9 cellular contexts compared by ENCODE assay signal in genomic region chr10:72277996-72278667, GRCh38. TPM values are rescaled to one million over a fixed set of nuclear protein-coding genes. Genes with fewer than 3 reads are reported as not detected.
DNase-seq lines count a peak whose midpoint lies in the region; ATAC-seq and TF ChIP-seq lines count a peak whose summit lies in the region.
"Had no signal": no experiment of that assay in that cellular context is flagged by ENCODE, and none has a peak within 500 bp of the region (broad histone marks: within the 10 kb centered on the region; RNA-seq: fewer than 3 reads in every experiment).

No MANE protein-coding gene starts in this region.

- POLR2A ChIA-PET in activated CD4-positive, alpha-beta T cell treated with anti-CD3 and anti-CD28 coated beads for 36 hours (lab: Charles Lee), result interaction anchor here (0.5 to 6.1 kb wide), 6 partner anchors 13 to 334 kb away, joined by 3 to 48 read pairs (median 14); no protein-coding TSS in a partner anchor
- POLR2A ChIA-PET in activated CD4-positive, alpha-beta memory T cell treated with anti-CD3 and anti-CD28 coated beads, Interleukin-2, amount 10 ng/mL, durations not matched to agents 7 days and 5 days (lab: Charles Lee), result interaction anchor here (0.6 to 7.9 kb wide), 11 partner anchors 9 to 190 kb away, joined by 3 to 225 read pairs (median 7); partner anchors contain the start of genes ASCC1 and SPOCK2

- no peak for ATAC-seq in activated CD4-positive, alpha-beta T cell treated with anti-CD3 and anti-CD28 coated beads for 36 hours
- ATAC-seq in GM21367 (IDR thresholded peaks at IDR 0.05; ENCODE audit: unreplicated experiment), result no peak

- TF ChIP-seq EP300 in stomach (IDR thresholded peaks at IDR 0.05), result no peak

- no peaks in the 10 kb centered on the region for H3K9me3 Mint-ChIP-seq in activated CD4-positive, alpha-beta T cell treated with anti-CD3 and anti-CD28 coated beads for 36 hours (ENCODE audit: low read depth)
- H3K9me3 Mint-ChIP-seq in activated CD4-positive, alpha-beta memory T cell treated with anti-CD3 and anti-CD28 coated beads, Interleukin-2, amount 10 ng/mL, durations not matched to agents 7 days and 5 days, result no peaks in the 10 kb centered on the region

- 90 to 95% (median 94%) methylated on average over 3 of the region's 3 CpGs for WGBS in stomach, 5 donors

- TF ChIP-seq POLR2A in stomach (IDR thresholded peaks at IDR 0.05), result no peak

- H3K27ac Mint-ChIP-seq in activated CD4-positive, alpha-beta T cell treated with anti-CD3 and anti-CD28 coated beads for 36 hours, result peak overlapping the region; percentile 74
- peak overlapping the region; percentile 96 for H3K27ac Mint-ChIP-seq in activated CD4-positive, alpha-beta memory T cell treated with anti-CD3 and anti-CD28 coated beads, Interleukin-2, amount 10 ng/mL, durations not matched to agents 7 days and 5 days

- peak overlapping the region in 4 of 5 donors; percentile 92 to 96 (median 94) for H3K27ac ChIP-seq in stomach

- no peak overlapping the region for H3K4me3 ChIP-seq in foreskin fibroblast (ENCODE audit: low read depth in 1 of 2, low read length in 2 of 2)
- H3K4me3 ChIP-seq in stomach, result no peak overlapping the region

- intact Hi-C loops in activated CD4-positive, alpha-beta T cell treated with anti-CD3 and anti-CD28 coated beads for 36 hours (cut with DNase I, micrococcal nuclease), result no loop called here
- intact Hi-C loops in stomach (cut with DNase I; ENCODE audit: low total_unique reads), result no loop called here

- H3K4me1 Mint-ChIP-seq in activated CD4-positive, alpha-beta T cell treated with anti-CD3 and anti-CD28 coated beads for 36 hours, result peaks cover 29% of the 10 kb centered on the region
- peaks cover 49% of the 10 kb centered on the region for H3K4me1 Mint-ChIP-seq in activated CD4-positive, alpha-beta memory T cell treated with anti-CD3 and anti-CD28 coated beads, Interleukin-2, amount 10 ng/mL, durations not matched to agents 7 days and 5 days

- no peaks in the 10 kb centered on the region for H3K9me3 ChIP-seq in stomach

- no peaks in the 10 kb centered on the region for H3K27me3 ChIP-seq in stomach

- H3K36me3 Mint-ChIP-seq in activated CD4-positive, alpha-beta T cell treated with anti-CD3 and anti-CD28 coated beads for 36 hours (ENCODE audit: low read depth), result peaks cover 37% of the 10 kb centered on the region
- peaks cover 37% of the 10 kb centered on the region for H3K36me3 Mint-ChIP-seq in activated CD4-positive, alpha-beta memory T cell treated with anti-CD3 and anti-CD28 coated beads, Interleukin-2, amount 10 ng/mL, durations not matched to agents 7 days and 5 days (ENCODE audit: low read depth)

- CTCF ChIA-PET in activated CD4-positive, alpha-beta T cell treated with anti-CD3 and anti-CD28 coated beads for 36 hours (lab: Charles Lee), result interaction anchor here (0.7 to 6.8 kb wide), 13 partner anchors 9 to 592 kb away, joined by 3 to 27 read pairs (median 4); no protein-coding TSS in a partner anchor
- CTCF ChIA-PET in activated CD4-positive, alpha-beta memory T cell treated with anti-CD3 and anti-CD28 coated beads, Interleukin-2, amount 10 ng/mL, durations not matched to agents 7 days and 5 days (lab: Charles Lee), result interaction anchor here (0.9 to 7.6 kb wide), 6 partner anchors 19 to 62 kb away, joined by 3 to 65 read pairs (median 4); no protein-coding TSS in a partner anchor

- H3K4me1 ChIP-seq in stomach, result peaks cover 19 to 36% (median 27%) of the 10 kb centered on the region in 4 donors

- H3K36me3 ChIP-seq in stomach, result peaks cover 15 to 26% (median 20%) of the 10 kb centered on the region in 4 donors

- DNase-seq in activated CD4-positive, alpha-beta T cell treated with anti-CD3 and anti-CD28 coated beads for 36 hours, result no peak
- no peak for DNase-seq in activated CD4-positive, alpha-beta T cell treated with anti-CD3 and anti-CD28 coated beads, Interleukin-2, amount 50 U/mL, for 1 hour
- no peak for DNase-seq in activated CD4-positive, alpha-beta memory T cell treated with anti-CD3 and anti-CD28 coated beads, Interleukin-2, amount 10 ng/mL, durations not matched to agents 7 days and 5 days
- DNase-seq in foreskin fibroblast, result peak; percentile 16 to 61
- no peak for DNase-seq in stomach
- DNase-seq in DMS53 treated with DMSO at 0.1 percent for 48 hours (lab: John Stamatoyannopoulos, UW; ENCODE audit: unreplicated experiment), result no peak
- no peak for DNase-seq in hepatic stellate cell (ENCODE audit: low spot score)
- DNase-seq: NCI-H2171 had no signal

- no peak for TF ChIP-seq CTCF in foreskin fibroblast (IDR thresholded peaks at IDR 0.05; ENCODE audit: low read depth, low read length)
- no peak for TF ChIP-seq CTCF in stomach (IDR thresholded peaks at IDR 0.05)

- peak overlapping the region; percentile 95 for H3K4me3 Mint-ChIP-seq in activated CD4-positive, alpha-beta T cell treated with anti-CD3 and anti-CD28 coated beads for 36 hours
- peak overlapping the region; percentile 3 for H3K4me3 Mint-ChIP-seq in activated CD4-positive, alpha-beta memory T cell treated with anti-CD3 and anti-CD28 coated beads, Interleukin-2, amount 10 ng/mL, durations not matched to agents 7 days and 5 days

- H3K27me3 Mint-ChIP-seq in activated CD4-positive, alpha-beta T cell treated with anti-CD3 and anti-CD28 coated beads for 36 hours, result no peaks in the 10 kb centered on the region
- no peaks in the 10 kb centered on the region for H3K27me3 Mint-ChIP-seq in activated CD4-positive, alpha-beta memory T cell treated with anti-CD3 and anti-CD28 coated beads, Interleukin-2, amount 10 ng/mL, durations not matched to agents 7 days and 5 days

RNA-seq across cellular contexts. Expression of gene DDIT4, which starts 4.4 kb away (rescaled TPM):
- total RNA-seq in activated CD4-positive, alpha-beta T cell treated with anti-CD3 and anti-CD28 coated beads for 36 hours, result 1,000 to 10,000 TPM in 1 of 2 experiments, 100 to 1,000 TPM in 1; 750 to 1,039 TPM
- 100 to 1,000 TPM; 475 to 481 TPM for total RNA-seq in activated CD4-positive, alpha-beta memory T cell treated with anti-CD3 and anti-CD28 coated beads, Interleukin-2, amount 10 ng/mL, durations not matched to agents 7 days and 5 days
- 100 to 1,000 TPM in 4 of 5 donors, 10 to 100 TPM in 1; 89.9 to 188 (median 154) TPM for total RNA-seq in stomach
- 100 to 1,000 TPM; 122 to 176 (median 170) TPM for polyA plus RNA-seq in stomach

Comparison
In these comparisons a context has a peak if more than half of its experiments do, and no peak if none do; other contexts are left out.
1. DNase-seq: peak in foreskin fibroblast (2 of 2); none in activated CD4-positive, alpha-beta T cell treated with anti-CD3 and anti-CD28 coated beads for 36 hours (single experiment), activated CD4-positive, alpha-beta T cell treated with anti-CD3 and anti-CD28 coated beads, Interleukin-2, amount 50 U/mL, for 1 hour (single experiment), activated CD4-positive, alpha-beta memory T cell treated with anti-CD3 and anti-CD28 coated beads, Interleukin-2, amount 10 ng/mL, durations not matched to agents 7 days and 5 days (single experiment), stomach (single experiment), DMS53 treated with DMSO at 0.1 percent for 48 hours (single experiment) and hepatic stellate cell (single experiment).